In genomic region chr1:14969006-14969405, GRCh38 we compare ENCODE assay signal across 11 cellular contexts.
DNase-seq lines count a peak whose midpoint lies in the region; ATAC-seq and TF ChIP-seq lines count a peak whose summit lies in the region.
"Had no signal": no experiment of that assay in that cellular context is flagged by ENCODE, and none has a peak within 500 bp of the region (broad histone marks: within the 10 kb centered on the region; RNA-seq: fewer than 3 reads in every experiment).

No MANE protein-coding gene starts in this region.

- no peak for TF ChIP-seq POLR2A in suprapubic skin (IDR thresholded peaks at IDR 0.05)

- BruUV-seq in A673 (replicated peaks; lab: Mats Ljungman, UMichigan): no TSS peak

- H3K27me3 Mint-ChIP-seq in activated CD4-positive, alpha-beta T cell treated with anti-CD3 and anti-CD28 coated beads for 36 hours: no peaks in the 10 kb centered on the region
- no peaks in the 10 kb centered on the region for H3K27me3 Mint-ChIP-seq in activated naive CD8-positive, alpha-beta T cell treated with anti-CD3 and anti-CD28 coated beads, Interleukin-2, amount 50 U/mL, for 24 hours
- H3K27me3 Mint-ChIP-seq in naive thymus-derived CD4-positive, alpha-beta T cell: peaks cover 0 to 3% (median 0%) of the 10 kb centered on the region in 5 donors

- H3K4me3 Mint-ChIP-seq in activated CD4-positive, alpha-beta T cell treated with anti-CD3 and anti-CD28 coated beads for 36 hours: no peak overlapping the region
- no peak overlapping the region for H3K4me3 Mint-ChIP-seq in activated naive CD8-positive, alpha-beta T cell treated with anti-CD3 and anti-CD28 coated beads, Interleukin-2, amount 50 U/mL, for 24 hours
- H3K4me3 Mint-ChIP-seq in naive thymus-derived CD4-positive, alpha-beta T cell: peak overlapping the region; percentile 22 to 72 (median 48)

- peak; percentile 69 for DNase-seq in activated CD4-positive, alpha-beta T cell treated with anti-CD3 and anti-CD28 coated beads for 36 hours
- no peak for DNase-seq in activated CD4-positive, alpha-beta T cell treated with anti-CD3 and anti-CD28 coated beads, Interleukin-2, amount 50 U/mL, for 4 hours
- peak; percentile 37 for DNase-seq in activated naive CD8-positive, alpha-beta T cell treated with anti-CD3 and anti-CD28 coated beads, Interleukin-2, amount 50 U/mL, for 24 hours
- peak in 7 of 9 donors; percentile 16 to 59 (median 46) for DNase-seq in naive thymus-derived CD4-positive, alpha-beta T cell
- DNase-seq in suprapubic skin (ENCODE audit: low spot score in 2 of 2) (no peak), A673 (ENCODE audit: low spot score) (no peak)

- H3K27ac Mint-ChIP-seq in activated CD4-positive, alpha-beta T cell treated with anti-CD3 and anti-CD28 coated beads for 36 hours: peak overlapping the region; percentile 70
- H3K27ac Mint-ChIP-seq in activated naive CD8-positive, alpha-beta T cell treated with anti-CD3 and anti-CD28 coated beads, Interleukin-2, amount 50 U/mL, for 24 hours: peak overlapping the region; percentile 17
- H3K27ac Mint-ChIP-seq in naive thymus-derived CD4-positive, alpha-beta T cell: peak overlapping the region in 6 of 9 donors; percentile 16 to 88 (median 45)

- WGBS in suprapubic skin: 77% methylated on average over 4 of the region's 7 CpGs

- CTCF ChIA-PET in activated CD4-positive, alpha-beta T cell treated with anti-CD3 and anti-CD28 coated beads for 36 hours (lab: Charles Lee): no interaction called here
- CTCF ChIA-PET in naive thymus-derived CD4-positive, alpha-beta T cell (lab: Charles Lee): no interaction called here
- CTCF ChIA-PET in A673 (lab: Charles Lee): no interaction called here

- H3K4me3 ChIP-seq in naive thymus-derived CD4-positive, alpha-beta T cell (ENCODE audit: low read length): no peak overlapping the region
- H3K4me3 ChIP-seq in suprapubic skin: no peak overlapping the region
- H3K4me3 ChIP-seq in A673 (ENCODE audit: low read depth, low read length, poor library complexity, severe bottlenecking): no peak overlapping the region
- H3K4me3 ChIP-seq: A549, PC-9 had no signal

- H3K9me3 ChIP-seq in naive thymus-derived CD4-positive, alpha-beta T cell (ENCODE audit: control insufficient read depth in 2 of 3, low read length in 3 of 3): no peaks in the 10 kb centered on the region
- H3K9me3 ChIP-seq in suprapubic skin (no peaks in the 10 kb centered on the region), A673 (ENCODE audit: low read depth, low read length, poor library complexity, severe bottlenecking) (no peaks in the 10 kb centered on the region)
- H3K9me3 ChIP-seq: A549 had no signal

- intact Hi-C loops in activated CD4-positive, alpha-beta T cell treated with anti-CD3 and anti-CD28 coated beads for 36 hours (cut with DNase I, micrococcal nuclease): no loop called here
- intact Hi-C loops in naive thymus-derived CD4-positive, alpha-beta T cell (cut with micrococcal nuclease): no loop called here
- intact Hi-C loops in A673 (cut with micrococcal nuclease; ENCODE audit: unreplicated experiment): no loop called here

- POLR2A ChIA-PET in activated CD4-positive, alpha-beta T cell treated with anti-CD3 and anti-CD28 coated beads for 36 hours (lab: Charles Lee): no interaction called here
- POLR2A ChIA-PET in naive thymus-derived CD4-positive, alpha-beta T cell (lab: Charles Lee): no interaction called here
- POLR2A ChIA-PET in A673 (lab: Charles Lee; ENCODE audit: low non-redundant PET): no interaction called here

- peaks cover 1% of the 10 kb centered on the region for H3K36me3 Mint-ChIP-seq in activated CD4-positive, alpha-beta T cell treated with anti-CD3 and anti-CD28 coated beads for 36 hours (ENCODE audit: low read depth)
- peaks cover 1% of the 10 kb centered on the region for H3K36me3 Mint-ChIP-seq in activated naive CD8-positive, alpha-beta T cell treated with anti-CD3 and anti-CD28 coated beads, Interleukin-2, amount 50 U/mL, for 24 hours (ENCODE audit: low read depth)
- H3K36me3 Mint-ChIP-seq in naive thymus-derived CD4-positive, alpha-beta T cell: peaks cover 0 to 3% (median 0%) of the 10 kb centered on the region in 5 donors

- ATAC-seq in activated CD4-positive, alpha-beta T cell treated with anti-CD3 and anti-CD28 coated beads for 36 hours: peak; percentile 99
- peak; percentile 98 for ATAC-seq in activated naive CD8-positive, alpha-beta T cell treated with anti-CD3 and anti-CD28 coated beads, Interleukin-2, amount 50 U/mL, for 24 hours
- peak; percentile 78 for ATAC-seq in naive thymus-derived CD4-positive, alpha-beta T cell
- no peak for ATAC-seq in HG02759 (IDR thresholded peaks at IDR 0.05; ENCODE audit: unreplicated experiment)
- ATAC-seq in HG03469 (IDR thresholded peaks at IDR 0.05; ENCODE audit: unreplicated experiment): no peak
- ATAC-seq: A549 had no signal

- peaks cover 7 to 10% of the 10 kb centered on the region in 2 donors for H3K4me1 ChIP-seq in naive thymus-derived CD4-positive, alpha-beta T cell (ENCODE audit: control insufficient read depth in 2 of 2, insufficient read depth in 2 of 2, low read length in 2 of 2)
- H3K4me1 ChIP-seq in suprapubic skin (peaks cover 37% of the 10 kb centered on the region), A673 (ENCODE audit: insufficient read depth, low read length, poor library complexity, severe bottlenecking) (no peaks in the 10 kb centered on the region)

- H3K27me3 ChIP-seq in naive thymus-derived CD4-positive, alpha-beta T cell (ENCODE audit: control insufficient read depth in 2 of 2, insufficient read depth in 2 of 2, low read length in 2 of 2): no peaks in the 10 kb centered on the region
- H3K27me3 ChIP-seq in suprapubic skin: no peaks in the 10 kb centered on the region
- no peaks in the 10 kb centered on the region for H3K27me3 ChIP-seq in A673 (replicated peaks; ENCODE audit: insufficient read depth, low read depth, low read length, poor library complexity)

- TF ChIP-seq CTCF in suprapubic skin (IDR thresholded peaks at IDR 0.05): no peak
- no peak for TF ChIP-seq CTCF in A673 (conservative IDR thresholded peaks at IDR 0.05; ENCODE audit: low read depth, low read length)

- H3K27ac ChIP-seq in naive thymus-derived CD4-positive, alpha-beta T cell (ENCODE audit: low read depth, low read length): no peak overlapping the region
- H3K27ac ChIP-seq in suprapubic skin (peak overlapping the region; percentile 75), A673 (ENCODE audit: low read depth, low read length, poor library complexity, severe bottlenecking) (no peak overlapping the region)
- H3K27ac ChIP-seq: A549, HL-60, PC-9 had no signal

- peaks cover 18% of the 10 kb centered on the region for H3K4me1 Mint-ChIP-seq in activated CD4-positive, alpha-beta T cell treated with anti-CD3 and anti-CD28 coated beads for 36 hours
- H3K4me1 Mint-ChIP-seq in activated naive CD8-positive, alpha-beta T cell treated with anti-CD3 and anti-CD28 coated beads, Interleukin-2, amount 50 U/mL, for 24 hours: peaks cover 18% of the 10 kb centered on the region
- peaks cover 6 to 20% (median 14%) of the 10 kb centered on the region in 7 donors for H3K4me1 Mint-ChIP-seq in naive thymus-derived CD4-positive, alpha-beta T cell

- no peaks in the 10 kb centered on the region for H3K36me3 ChIP-seq in naive thymus-derived CD4-positive, alpha-beta T cell (ENCODE audit: control insufficient read depth in 2 of 3, insufficient read depth in 3 of 3, low read length in 3 of 3)
- H3K36me3 ChIP-seq in suprapubic skin (peaks cover under 1% of the 10 kb centered on the region), A673 (ENCODE audit: insufficient read depth, low read length, poor library complexity, severe bottlenecking) (no peaks in the 10 kb centered on the region)

- TF ChIP-seq EP300 in suprapubic skin (IDR thresholded peaks at IDR 0.05): no peak

- peaks cover 7% of the 10 kb centered on the region for H3K9me3 Mint-ChIP-seq in activated CD4-positive, alpha-beta T cell treated with anti-CD3 and anti-CD28 coated beads for 36 hours (ENCODE audit: low read depth)
- no peaks in the 10 kb centered on the region for H3K9me3 Mint-ChIP-seq in activated naive CD8-positive, alpha-beta T cell treated with anti-CD3 and anti-CD28 coated beads, Interleukin-2, amount 50 U/mL, for 24 hours
- peaks cover 0 to 12% (median 3%) of the 10 kb centered on the region in 11 donors for H3K9me3 Mint-ChIP-seq in naive thymus-derived CD4-positive, alpha-beta T cell

Comparison
In these comparisons a context has a peak if more than half of its experiments do, and no peak if none do; other contexts are left out.
1. DNase-seq: peak in activated CD4-positive, alpha-beta T cell treated with anti-CD3 and anti-CD28 coated beads for 36 hours (single experiment), activated naive CD8-positive, alpha-beta T cell treated with anti-CD3 and anti-CD28 coated beads, Interleukin-2, amount 50 U/mL, for 24 hours (single experiment) and naive thymus-derived CD4-positive, alpha-beta T cell (7 of 9); none in activated CD4-positive, alpha-beta T cell treated with anti-CD3 and anti-CD28 coated beads, Interleukin-2, amount 50 U/mL, for 4 hours (0 of 2), suprapubic skin (0 of 2) and A673 (single experiment).
2. ATAC-seq: peak in activated CD4-positive, alpha-beta T cell treated with anti-CD3 and anti-CD28 coated beads for 36 hours (single experiment), activated naive CD8-positive, alpha-beta T cell treated with anti-CD3 and anti-CD28 coated beads, Interleukin-2, amount 50 U/mL, for 24 hours (single experiment) and naive thymus-derived CD4-positive, alpha-beta T cell (single experiment); none in HG02759 (single experiment) and HG03469 (single experiment).
3. H3K27ac Mint-ChIP-seq: peak in every context shown above with its lines; median percentile 70 in activated CD4-positive, alpha-beta T cell treated with anti-CD3 and anti-CD28 coated beads for 36 hours; 45 in naive thymus-derived CD4-positive, alpha-beta T cell; 17 in activated naive CD8-positive, alpha-beta T cell treated with anti-CD3 and anti-CD28 coated beads, Interleukin-2, amount 50 U/mL, for 24 hours.
4. H3K4me3 Mint-ChIP-seq: peak in naive thymus-derived CD4-positive, alpha-beta T cell (10 of 10); none in activated CD4-positive, alpha-beta T cell treated with anti-CD3 and anti-CD28 coated beads for 36 hours (single experiment) and activated naive CD8-positive, alpha-beta T cell treated with anti-CD3 and anti-CD28 coated beads, Interleukin-2, amount 50 U/mL, for 24 hours (single experiment).